Comparison of ENCODE assay signal across 8 cellular contexts in genomic region chr17:47188266-47188665, GRCh38. TPM values are rescaled to one million over a fixed set of nuclear protein-coding genes. Genes with fewer than 3 reads are reported as not detected.
A peak's percentile ranks its signal among the peaks of the same experiment; 100 is the strongest.
DNase-seq lines count a peak whose midpoint lies in the region; ATAC-seq, FAIRE-seq and TF ChIP-seq lines count a peak whose summit lies in the region.

No MANE protein-coding gene starts in this region.

- POLR2A ChIA-PET in activated CD4-positive, alpha-beta T cell treated with anti-CD3 and anti-CD28 coated beads for 36 hours (lab: Charles Lee): interaction anchor here (0.6 to 0.7 kb wide), 2 partner anchors 16 to 1100 kb away, joined by 3 to 4 read pairs; no protein-coding TSS in a partner anchor
- POLR2A ChIA-PET in HepG2 (lab: Yijun Ruan, JAX): no interaction called here

- WGBS in HepG2 (ENCODE audit: low lambda C conversion rate): under 1% methylated on average over 6 of the region's 6 CpGs

- peak overlapping the region; percentile 98 for H3K9ac ChIP-seq in NT2/D1 (ENCODE audit: insufficient read length, low read depth)
- H3K9ac ChIP-seq in HepG2 (ENCODE audit: insufficient read depth, low read depth, low read length): peak overlapping the region; percentile 98

- BruUV-seq in HepG2 (replicated peaks; lab: Mats Ljungman, UMichigan): TSS peak; percentile 65

- TF ChIP-seq CTCF in HepG2 (CRISPR knock-in tag; IDR thresholded peaks at IDR 0.05) (no peak), tibial artery (IDR thresholded peaks at IDR 0.05) (no peak)

- peaks cover 56% of the 10 kb centered on the region for H3K79me2 ChIP-seq in HepG2 (ENCODE audit: insufficient read depth, low read length)

- TF ChIP-seq EP300 in HepG2 (IDR thresholded peaks at IDR 0.05; ENCODE audit: low read depth in 2 of 2, low read length in 2 of 2) (no peak), HepG2 (CRISPR knock-in tag; IDR thresholded peaks at IDR 0.05; ENCODE audit: borderline replicate concordance) (no peak)

- peak; percentile 47 for DNase-seq in activated CD4-positive, alpha-beta T cell treated with anti-CD3 and anti-CD28 coated beads for 36 hours
- DNase-seq in activated CD4-positive, alpha-beta T cell treated with anti-CD3 and anti-CD28 coated beads for 4 hours: no peak
- DNase-seq in NT2/D1 (ENCODE audit: low read depth, low spot score): no peak
- DNase-seq in central memory CD4-positive, alpha-beta T cell: peak; percentile 8
- DNase-seq in HepG2 (ENCODE audit: low spot score): no peak
- no peak for DNase-seq in tibial artery
- DNase-seq in cerebellar nuclear complex (lab: John Stamatoyannopoulos, UW): no peak
- DNase-seq in NCI-H2107 (lab: John Stamatoyannopoulos, UW): no peak

- H3K36me3 ChIP-seq in NT2/D1 (ENCODE audit: insufficient read depth, insufficient read length, low read length): peaks cover 13% of the 10 kb centered on the region
- H3K36me3 ChIP-seq in HepG2 (replicated peaks in 1 of 2; ENCODE audit: control insufficient read depth in 1 of 2, insufficient read depth in 2 of 2, low read length in 2 of 2): peaks cover 0 to 1% of the 10 kb centered on the region in 2 experiments; a peak in 2 of 5 replicates
- H3K36me3 ChIP-seq in tibial artery: no peaks in the 10 kb centered on the region

- CTCF ChIA-PET in activated CD4-positive, alpha-beta T cell treated with anti-CD3 and anti-CD28 coated beads for 36 hours (lab: Charles Lee): interaction anchor here (0.7 to 1.1 kb wide), 3 partner anchors 15 to 136 kb away, joined by 3 to 4 read pairs (median 4); no protein-coding TSS in a partner anchor
- CTCF ChIA-PET in HepG2 (lab: Yijun Ruan, JAX; ENCODE audit: low intra/inter-chr PET ratio, low total read pairs): no interaction called here

- peak overlapping the region; percentile 95 for H3K4me3 Mint-ChIP-seq in activated CD4-positive, alpha-beta T cell treated with anti-CD3 and anti-CD28 coated beads for 36 hours

- no peaks in the 10 kb centered on the region for H3K4me1 ChIP-seq in NT2/D1 (ENCODE audit: insufficient read depth, insufficient read length)
- H3K4me1 ChIP-seq in HepG2 (ENCODE audit: insufficient read depth, low read length): peaks cover 67% of the 10 kb centered on the region
- peaks cover 0 to 50% (median 25%) of the 10 kb centered on the region in 4 donors for H3K4me1 ChIP-seq in tibial artery

- H3K27me3 Mint-ChIP-seq in activated CD4-positive, alpha-beta T cell treated with anti-CD3 and anti-CD28 coated beads for 36 hours: no peaks in the 10 kb centered on the region

- H4K20me1 ChIP-seq in HepG2 (ENCODE audit: insufficient read depth, low read length): peaks cover 40% of the 10 kb centered on the region

- H3K4me1 Mint-ChIP-seq in activated CD4-positive, alpha-beta T cell treated with anti-CD3 and anti-CD28 coated beads for 36 hours: peaks cover 42% of the 10 kb centered on the region

- H3K27ac Mint-ChIP-seq in activated CD4-positive, alpha-beta T cell treated with anti-CD3 and anti-CD28 coated beads for 36 hours: peak overlapping the region; percentile 95

- H3K27me3 ChIP-seq in NT2/D1 (ENCODE audit: insufficient read depth, insufficient read length) (no peaks in the 10 kb centered on the region), HepG2 (ENCODE audit: control insufficient read depth in 1 of 2, insufficient read depth in 2 of 2, low read length in 2 of 2) (peaks cover 0 to 4% of the 10 kb centered on the region in 2 experiments; a peak in 1 of 5 replicates), tibial artery (no peaks in the 10 kb centered on the region)

- no peaks in the 10 kb centered on the region for H3K9me3 Mint-ChIP-seq in activated CD4-positive, alpha-beta T cell treated with anti-CD3 and anti-CD28 coated beads for 36 hours (ENCODE audit: low read depth)

- no peak for TF ChIP-seq POLR2A in HepG2 (IDR thresholded peaks at IDR 0.05; ENCODE audit: insufficient read depth in 1 of 2, low read depth in 2 of 2, low read length in 2 of 2)

- no peaks in the 10 kb centered on the region for H3K9me3 ChIP-seq in NT2/D1 (ENCODE audit: insufficient read depth, low read length)
- no peaks in the 10 kb centered on the region for H3K9me3 ChIP-seq in HepG2 (ENCODE audit: low read length)
- H3K9me3 ChIP-seq in tibial artery: no peaks in the 10 kb centered on the region

- in situ Hi-C loops in HepG2 (cut with HindIII; ENCODE audit: extremely low pct_ligation_motif_present, low pct_unique_long_range_greater_than_20kb): no loop called here

- H3K4me2 ChIP-seq in HepG2 (ENCODE audit: low read depth, low read length): peak overlapping the region; percentile 92

- FAIRE-seq in HepG2 (lab: Jason Lieb, UNC): no peak

- H3K36me3 Mint-ChIP-seq in activated CD4-positive, alpha-beta T cell treated with anti-CD3 and anti-CD28 coated beads for 36 hours (ENCODE audit: low read depth): peaks cover 11% of the 10 kb centered on the region

- TF ChIP-seq RAD21 in HepG2 (CRISPR knock-in tag; IDR thresholded peaks at IDR 0.05): no peak

- ATAC-seq in activated CD4-positive, alpha-beta T cell treated with anti-CD3 and anti-CD28 coated beads for 36 hours: no peak
- peak; percentile 6 for ATAC-seq in HepG2

- H3K4me3 ChIP-seq in NT2/D1 (ENCODE audit: insufficient read length, low read depth) (peak overlapping the region; percentile 92), HepG2 (replicated peaks in 1 of 3; ENCODE audit: insufficient read depth in 1 of 3, low read depth in 2 of 3, low read length in 3 of 3) (peak overlapping the region; percentile 86 to 91 (median 89)), tibial artery (peak overlapping the region; percentile 80 to 85)

- H3K27ac ChIP-seq in HepG2 (ENCODE audit: extremely low read length, insufficient read depth, low read length) (peak overlapping the region; percentile 90), tibial artery (peak overlapping the region; percentile 97)

- H2AFZ ChIP-seq in HepG2 (ENCODE audit: low read length): no peak overlapping the region

- intact Hi-C loops in activated CD4-positive, alpha-beta T cell treated with anti-CD3 and anti-CD28 coated beads for 36 hours (cut with DNase I, micrococcal nuclease): loop anchor here in 1 of 2 experiments (1.0 to 10.0 kb wide), 4 partner anchors 88 to 534 kb away; partner anchors contain the start of gene GOSR2
- intact Hi-C loops in HepG2 (cut with micrococcal nuclease; ENCODE audit: unreplicated experiment) (loop anchor here (5.0 kb wide), 1 partner anchor 129 kb away; no protein-coding TSS in a partner anchor), tibial artery (cut with DNase I; ENCODE audit: low total_unique reads) (no loop called here)

TF ChIP-seq in HepG2, 621 proteins besides CTCF, POLR2A, EP300 and RAD21 (continues in another document):
- TF ChIP-seq ZMYM2 (CRISPR knock-in tag; IDR thresholded peaks at IDR 0.05): no peak
- TF ChIP-seq REXO4 (CRISPR knock-in tag; IDR thresholded peaks at IDR 0.05; ENCODE audit: borderline replicate concordance): no peak

RNA-seq across cellular contexts. Expression of gene CDC27, which starts 0.8 kb away (rescaled TPM):
- 100 to 1,000 TPM; 123 to 166 TPM for total RNA-seq in activated CD4-positive, alpha-beta T cell treated with anti-CD3 and anti-CD28 coated beads for 36 hours
- total RNA-seq in HepG2 (2016; rRNA removed; fragmentation: Illumina TruSeq; extraction: Trizol): 102 and 162 TPM in 2 replicates
- 15.6 and 16.5 TPM in 2 replicates for total RNA-seq in HepG2 (2016; cell fraction: cytosol; rRNA removed; fragmentation: Illumina TruSeq; extraction: Trizol; ENCODE audit: low read depth)
- total RNA-seq in HepG2 (2016; cell fraction: insoluble cytoplasmic fraction; rRNA removed; fragmentation: Illumina TruSeq; extraction: Trizol): 94.8 and 180 TPM in 2 replicates
- total RNA-seq in HepG2 (2016; cell fraction: membrane; rRNA removed; fragmentation: Illumina TruSeq; extraction: Trizol): 45.9 and 57.6 TPM in 2 replicates
- 66.9 and 67.5 TPM in 2 replicates for total RNA-seq in HepG2 (2016; cell fraction: nucleus; rRNA removed; fragmentation: Illumina TruSeq; extraction: Trizol)
- polyA plus RNA-seq in HepG2 (2011; rRNA removed): 55.9 and 80.7 TPM in 2 replicates
- 39.5 and 46.1 TPM in 2 replicates for polyA plus RNA-seq in HepG2 (2011; cell fraction: cytosol; rRNA removed)
- 54.9 and 64.9 TPM in 2 replicates for polyA plus RNA-seq in HepG2 (2011; cell fraction: nucleus; rRNA removed)
- polyA plus RNA-seq in HepG2 (2012): 45.5 and 46.6 TPM in 2 replicates
- polyA plus RNA-seq in HepG2 (2016; cell fraction: cytosol; fragmentation: Illumina TruSeq; extraction: Trizol; ENCODE audit: low read depth): 4.4 and 5.4 TPM in 2 replicates
- 124 and 138 TPM in 2 replicates for polyA plus RNA-seq in HepG2 (2016; cell fraction: insoluble cytoplasmic fraction; fragmentation: Illumina TruSeq; extraction: Trizol; ENCODE audit: low read depth)
- polyA plus RNA-seq in HepG2 (2016; cell fraction: membrane; fragmentation: Illumina TruSeq; extraction: Trizol; ENCODE audit: low read depth): 16.5 and 20.8 TPM in 2 replicates
- polyA plus RNA-seq in HepG2 (2016; cell fraction: nucleus; fragmentation: Illumina TruSeq; extraction: Trizol; ENCODE audit: insufficient read depth, low read depth): 88.5 and 91.4 TPM in 2 replicates
- 105 and 134 TPM in 2 replicates for polyA minus RNA-seq in HepG2 (2011; rRNA and poly(A)+ RNA removed; ENCODE audit: low replicate concordance)
- 70.2 and 86.9 TPM in 2 replicates for polyA minus RNA-seq in HepG2 (2011; cell fraction: cytosol; rRNA and poly(A)+ RNA removed)
- 68.6 and 73.8 TPM in 2 replicates for polyA minus RNA-seq in HepG2 (2011; cell fraction: nucleus; rRNA and poly(A)+ RNA removed)

RNA-seq across cellular contexts. Expression of gene MYL4, which starts 20.9 kb away (rescaled TPM):
- total RNA-seq in activated CD4-positive, alpha-beta T cell treated with anti-CD3 and anti-CD28 coated beads for 36 hours: not detected
- not detected in 2 replicates for total RNA-seq in HepG2 (2016; rRNA removed; fragmentation: Illumina TruSeq; extraction: Trizol)
- not detected in 2 replicates for total RNA-seq in HepG2 (2016; cell fraction: cytosol; rRNA removed; fragmentation: Illumina TruSeq; extraction: Trizol; ENCODE audit: low read depth)
- not detected in 2 replicates for total RNA-seq in HepG2 (2016; cell fraction: insoluble cytoplasmic fraction; rRNA removed; fragmentation: Illumina TruSeq; extraction: Trizol)
- not detected in 2 replicates for total RNA-seq in HepG2 (2016; cell fraction: membrane; rRNA removed; fragmentation: Illumina TruSeq; extraction: Trizol)
- total RNA-seq in HepG2 (2016; cell fraction: nucleus; rRNA removed; fragmentation: Illumina TruSeq; extraction: Trizol): not detected in 2 replicates
- 0.13 TPM in 1 of 2 replicates, not detected in the other for polyA plus RNA-seq in HepG2 (2011; rRNA removed)
- 0.11 and 0.17 TPM in 2 replicates for polyA plus RNA-seq in HepG2 (2011; cell fraction: cytosol; rRNA removed)
- polyA plus RNA-seq in HepG2 (2011; cell fraction: nucleus; rRNA removed): not detected in 2 replicates
- polyA plus RNA-seq in HepG2 (2012): not detected in 2 replicates
- polyA plus RNA-seq in HepG2 (2016; cell fraction: cytosol; fragmentation: Illumina TruSeq; extraction: Trizol; ENCODE audit: low read depth): not detected in 2 replicates
- 0.27 TPM in 1 of 2 replicates, not detected in the other for polyA plus RNA-seq in HepG2 (2016; cell fraction: insoluble cytoplasmic fraction; fragmentation: Illumina TruSeq; extraction: Trizol; ENCODE audit: low read depth)
- not detected in 2 replicates for polyA plus RNA-seq in HepG2 (2016; cell fraction: membrane; fragmentation: Illumina TruSeq; extraction: Trizol; ENCODE audit: low read depth)
- polyA plus RNA-seq in HepG2 (2016; cell fraction: nucleus; fragmentation: Illumina TruSeq; extraction: Trizol; ENCODE audit: insufficient read depth, low read depth): not detected in 2 replicates
- 0.42 and 1.4 TPM in 2 replicates for polyA minus RNA-seq in HepG2 (2011; rRNA and poly(A)+ RNA removed; ENCODE audit: low replicate concordance)
- polyA minus RNA-seq in HepG2 (2011; cell fraction: cytosol; rRNA and poly(A)+ RNA removed): not detected in 2 replicates
- not detected in 2 replicates for polyA minus RNA-seq in HepG2 (2011; cell fraction: nucleus; rRNA and poly(A)+ RNA removed)

Comparison
In these comparisons a context has a peak if more than half of its experiments do, and no peak if none do; other contexts are left out.
1. DNase-seq: peak in activated CD4-positive, alpha-beta T cell treated with anti-CD3 and anti-CD28 coated beads for 36 hours (single experiment) and central memory CD4-positive, alpha-beta T cell (single experiment); none in activated CD4-positive, alpha-beta T cell treated with anti-CD3 and anti-CD28 coated beads for 4 hours (0 of 2), NT2/D1 (single experiment), HepG2 (single experiment), tibial artery (0 of 2), cerebellar nuclear complex (0 of 2) and NCI-H2107 (single experiment).
2. Peak in every context shown above with its lines, with median percentiles within 50 percentile points of each other: H3K4me3 ChIP-seq.